ENCODE assay signal across 2 cellular contexts in the genomic region with DNA sequence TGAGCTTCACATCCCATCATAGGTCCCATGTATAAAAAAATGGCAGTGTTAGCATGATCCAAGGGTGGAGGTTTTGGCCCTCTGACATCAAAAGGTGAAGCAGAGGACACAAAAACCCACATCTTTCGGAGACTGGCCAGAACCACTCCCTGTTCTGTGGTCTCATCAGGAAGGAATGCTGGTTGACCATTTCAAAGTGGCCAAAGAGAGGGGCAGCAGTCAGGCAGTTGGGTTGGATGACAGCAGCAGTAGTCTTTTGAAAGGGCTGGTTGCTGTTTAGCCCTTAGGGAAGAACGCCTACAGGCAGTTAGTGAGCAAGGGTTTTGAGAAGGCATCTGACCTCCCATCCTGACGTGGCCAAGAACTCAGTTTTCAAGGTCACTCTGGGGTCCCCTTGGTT.
TF ChIP-seq lines count a peak whose summit lies in the region.

No MANE protein-coding gene starts in this region.

TF ChIP-seq in SK-N-SH treated with all-trans-retinoic acid at 6 μM for 48 hours, 23 proteins besides CTCF, POLR2A, EP300 and RAD21 (continued from another document):
- TF ChIP-seq CREB5 (CRISPR knock-in tag; IDR thresholded peaks at IDR 0.05; ENCODE audit: low read depth) = no peak
- no peak for TF ChIP-seq ZNF565 (CRISPR knock-in tag; conservative IDR thresholded peaks at IDR 0.05; ENCODE audit: low read depth)

TF ChIP-seq in SK-N-SH, 30 proteins besides CTCF, POLR2A, EP300 and RAD21 (continued from another document):
- TF ChIP-seq TAF1 (IDR thresholded peaks at IDR 0.05; ENCODE audit: borderline replicate concordance, low read depth, low read length) = no peak
- TF ChIP-seq NRF1 (IDR thresholded peaks at IDR 0.05; ENCODE audit: low read depth, low read length) = no peak
TF ChIP-seq in SK-N-SH: peak in this region for 0.
